ENCODE assay signal across 36 cellular contexts in genomic region chr5:141828162-141828561, GRCh38. TPM values are rescaled to one million over a fixed set of nuclear protein-coding genes. Genes with fewer than 3 reads are reported as not detected.
"Had no signal": no experiment of that assay in that cellular context is flagged by ENCODE, and none has a peak within 500 bp of the region (broad histone marks: within the 10 kb centered on the region; RNA-seq: fewer than 3 reads in every experiment).

No MANE protein-coding gene starts in this region.

- H3K27ac Mint-ChIP-seq: activated B cell treated with CpG ODN at 0.5 μM for 24 hours; activated CD8-positive, alpha-beta T cell treated with anti-CD3 and anti-CD28 coated beads for 36 hours; activated naive CD4-positive, alpha-beta T cell treated with anti-CD3 and anti-CD28 coated beads for 36 hours; activated naive CD4-positive, alpha-beta T cell treated with anti-CD3 and anti-CD28 coated beads, Interleukin-2, amount 50 U/mL, for 24 hours; activated naive CD8-positive, alpha-beta T cell treated with anti-CD3 and anti-CD28 coated beads for 36 hours; activated naive CD8-positive, alpha-beta T cell treated with anti-CD3 and anti-CD28 coated beads, Interleukin-2, amount 50 U/mL, for 24 hours; T-cell; T-helper 1 cell treated with Interleukin-12 subunit alpha and Interleukin-12 subunit beta and Interleukin-4 antibody, amounts not matched to agents 30 μg/mL and 1 μg/mL, for 36 hours; T-helper 2 cell treated with Interferon-gamma antibody and Interleukin-4, amounts not matched to agents 5 μg/mL and 100 μg/mL, for 36 hours had no signal

- H3K27me3 ChIP-seq: adrenal gland, ascending aorta, breast epithelium, cardiac muscle cell had no signal

- H3K27ac ChIP-seq: adrenal gland, ascending aorta, cardiac muscle cell, coronary artery, WERI-Rb-1 had no signal

- H3K27me3 Mint-ChIP-seq: activated naive CD8-positive, alpha-beta T cell treated with anti-CD3 and anti-CD28 coated beads for 36 hours; brain had no signal

- DNase-seq: activated B cell treated with CpG ODN at 0.5 μM for 24 hours; activated CD4-positive, alpha-beta T cell treated with anti-CD3 and anti-CD28 coated beads for 48 hours; activated CD4-positive, alpha-beta T cell treated with anti-CD3 and anti-CD28 coated beads, Interleukin-2, amount 50 U/mL, for 1 hour; activated CD4-positive, alpha-beta T cell treated with anti-CD3 and anti-CD28 coated beads, Interleukin-2, amount 50 U/mL, for 48 hours; activated CD8-positive, alpha-beta memory T cell treated with anti-CD3 and anti-CD28 coated beads for 24 hours; activated CD8-positive, alpha-beta T cell treated with anti-CD3 and anti-CD28 coated beads for 36 hours; activated effector memory CD4-positive, alpha-beta T cell treated with Interleukin-2 at 50 U/mL for 16 hours; activated gamma-delta T cell treated with Interleukin-2 at 50 U/mL for 16 hours; activated naive CD4-positive, alpha-beta T cell treated with anti-CD3 and anti-CD28 coated beads for 36 hours; activated naive CD8-positive, alpha-beta T cell treated with anti-CD3 and anti-CD28 coated beads for 36 hours; activated naive CD8-positive, alpha-beta T cell treated with anti-CD3 and anti-CD28 coated beads, Interleukin-2, amount 50 U/mL, for 24 hours; activated T-cell treated with anti-CD3 and anti-CD28 coated beads, Interleukin-2, amount 50 U/mL, for 4 hours; adrenal gland; amygdala; central memory CD4-positive, alpha-beta T cell; cerebellar nuclear complex; dermis blood vessel endothelial cell; effector CD8-positive, alpha-beta T cell; foreskin fibroblast; head of caudate nucleus; T-cell; T1000; WERI-Rb-1 had no signal

- H3K36me3 Mint-ChIP-seq: activated naive CD4-positive, alpha-beta T cell treated with anti-CD3 and anti-CD28 coated beads, Interleukin-2, amount 50 U/mL, for 24 hours; activated naive CD8-positive, alpha-beta T cell treated with anti-CD3 and anti-CD28 coated beads for 36 hours; T-cell had no signal

- ATAC-seq: activated CD4-positive, CD25-positive, alpha-beta regulatory T cell treated with anti-CD3 and anti-CD28 coated beads, Interleukin-2, amount 50 U/mL, for 24 hours; activated CD8-positive, alpha-beta T cell treated with anti-CD3 and anti-CD28 coated beads for 36 hours; activated naive CD8-positive, alpha-beta T cell treated with anti-CD3 and anti-CD28 coated beads, Interleukin-2, amount 50 U/mL, for 24 hours; activated T-cell treated with anti-CD3 and anti-CD28 coated beads, Interleukin-2, amount 50 U/mL, for 4 hours; activated T-helper 17 cell treated with anti-CD3 and anti-CD28 coated beads, Interleukin-2, amount 50 U/mL, for 72 hours; esophagus mucosa; T-cell had no signal

- H3K9me3 ChIP-seq: adrenal gland, ascending aorta, breast epithelium had no signal

- H3K36me3 ChIP-seq: adrenal gland, ascending aorta, breast epithelium, cardiac muscle cell, WERI-Rb-1 had no signal

- H3K4me3 ChIP-seq: adrenal gland, ascending aorta, breast epithelium, cardiac muscle cell, coronary artery had no signal

- H3K4me3 Mint-ChIP-seq: activated B cell treated with CpG ODN at 0.5 μM for 24 hours; activated CD8-positive, alpha-beta T cell treated with anti-CD3 and anti-CD28 coated beads for 36 hours; activated naive CD4-positive, alpha-beta T cell treated with anti-CD3 and anti-CD28 coated beads for 36 hours; activated naive CD4-positive, alpha-beta T cell treated with anti-CD3 and anti-CD28 coated beads, Interleukin-2, amount 50 U/mL, for 24 hours; activated naive CD8-positive, alpha-beta T cell treated with anti-CD3 and anti-CD28 coated beads for 36 hours; activated naive CD8-positive, alpha-beta T cell treated with anti-CD3 and anti-CD28 coated beads, Interleukin-2, amount 50 U/mL, for 24 hours; activated T-cell treated with anti-CD3 and anti-CD28 coated beads, Interleukin-2, amount 50 U/mL, for 4 hours; activated T-helper 17 cell treated with anti-CD3 and anti-CD28 coated beads, Interleukin-2, amount 50 U/mL, for 72 hours; brain; T-cell; T-helper 1 cell treated with Interleukin-12 subunit alpha and Interleukin-12 subunit beta and Interleukin-4 antibody, amounts not matched to agents 30 μg/mL and 1 μg/mL, for 36 hours; T-helper 2 cell treated with Interferon-gamma antibody and Interleukin-4, amounts not matched to agents 5 μg/mL and 100 μg/mL, for 36 hours had no signal

- FAIRE-seq: endometrium, frontal cortex had no signal

- H3K4me1 Mint-ChIP-seq: activated B cell treated with CpG ODN at 0.5 μM for 24 hours; activated naive CD4-positive, alpha-beta T cell treated with anti-CD3 and anti-CD28 coated beads, Interleukin-2, amount 50 U/mL, for 24 hours; activated naive CD8-positive, alpha-beta T cell treated with anti-CD3 and anti-CD28 coated beads for 36 hours; activated naive CD8-positive, alpha-beta T cell treated with anti-CD3 and anti-CD28 coated beads, Interleukin-2, amount 50 U/mL, for 24 hours; activated T-helper 17 cell treated with anti-CD3 and anti-CD28 coated beads, Interleukin-2, amount 50 U/mL, for 72 hours; T-cell had no signal

- H3K4me1 ChIP-seq: ascending aorta, breast epithelium had no signal

RNA-seq across cellular contexts. Expression of gene PCDH1, which starts 50.0 kb away (rescaled TPM):
- total RNA-seq: activated B cell treated with CpG ODN at 0.5 μM for 24 hours; activated naive CD4-positive, alpha-beta T cell treated with anti-CD3 and anti-CD28 coated beads for 36 hours; activated naive CD8-positive, alpha-beta T cell treated with anti-CD3 and anti-CD28 coated beads for 36 hours had no signal
